9 cellular contexts compared by ENCODE assay signal in the genomic region with DNA sequence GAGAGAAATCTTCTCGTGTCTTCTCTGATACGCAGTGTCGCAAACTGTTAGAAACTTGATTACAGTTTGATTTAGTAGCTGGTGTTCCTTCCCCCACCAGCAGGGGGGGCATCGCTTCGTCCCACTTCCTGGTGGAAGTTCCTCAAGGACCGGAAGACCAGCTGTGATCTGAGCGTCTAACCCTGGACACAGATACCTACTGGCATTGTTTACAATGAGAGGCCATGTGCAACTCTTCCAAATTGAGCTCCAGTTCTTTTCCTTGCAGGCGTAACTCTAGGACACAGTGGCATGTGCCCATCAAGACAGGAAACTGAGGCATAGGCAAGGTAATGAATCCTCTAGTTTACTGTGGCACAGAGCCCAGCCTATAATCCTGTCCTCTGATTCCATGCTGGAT.
DNase-seq lines count a peak whose midpoint lies in the region; ATAC-seq and TF ChIP-seq lines count a peak whose summit lies in the region.
"Had no signal": no experiment of that assay in that cellular context is flagged by ENCODE, and none has a peak within 500 bp of the region (broad histone marks: within the 10 kb centered on the region; RNA-seq: fewer than 3 reads in every experiment).

No MANE protein-coding gene starts in this region.

- TF ChIP-seq CTCF in glutamatergic neuron (IDR thresholded peaks at IDR 0.05; ENCODE audit: partially characterized antibody, unreplicated experiment), result peak; percentile 89

- no peaks in the 10 kb centered on the region; the same call in 1 of the 2 replicates for H3K36me3 ChIP-seq in MG63

- ATAC-seq in HG02884 (IDR thresholded peaks at IDR 0.05; ENCODE audit: unreplicated experiment), result no peak
- ATAC-seq in HG03469 (IDR thresholded peaks at IDR 0.05; ENCODE audit: unreplicated experiment), result no peak

- H3K9me3 Mint-ChIP-seq in glutamatergic neuron (ENCODE audit: unreplicated experiment), result peaks cover 1% of the 10 kb centered on the region
- H3K9me3 Mint-ChIP-seq: activated B cell treated with CpG ODN at 0.5 μM for 24 hours had no signal

- no peak overlapping the region for H3K4me3 ChIP-seq in MG63

- H3K9me3 ChIP-seq in MG63, result no peaks in the 10 kb centered on the region

- H3K27ac Mint-ChIP-seq in glutamatergic neuron (ENCODE audit: unreplicated experiment), result no peak overlapping the region
- H3K27ac Mint-ChIP-seq: activated B cell treated with CpG ODN at 0.5 μM for 24 hours had no signal

- H3K4me3 Mint-ChIP-seq in glutamatergic neuron (ENCODE audit: unreplicated experiment), result no peak overlapping the region
- H3K4me3 Mint-ChIP-seq: activated B cell treated with CpG ODN at 0.5 μM for 24 hours had no signal

- no peaks in the 10 kb centered on the region for H3K36me3 Mint-ChIP-seq in glutamatergic neuron (ENCODE audit: unreplicated experiment)

- no peaks in the 10 kb centered on the region for H3K27me3 ChIP-seq in MG63

- DNase-seq in NCI-H146 (lab: John Stamatoyannopoulos, UW) (peak; percentile 56), NCI-H146 treated with DMSO at 0.1 percent for 48 hours (lab: John Stamatoyannopoulos, UW; ENCODE audit: unreplicated experiment) (no peak), MG63 (peak; percentile 23), glutamatergic neuron (peak; percentile 64)
- DNase-seq in activated CD8-positive, alpha-beta memory T cell treated with anti-CD3 and anti-CD28 coated beads for 24 hours, result peak; percentile 70
- peak; percentile 49 to 62 for DNase-seq in stimulated activated CD4-positive, alpha-beta T cell treated with anti-CD3 and anti-CD28 coated beads, Interleukin-2, amount 100 ng/mL, for 24 hours
- DNase-seq: activated B cell treated with CpG ODN at 0.5 μM for 24 hours had no signal

- no peaks in the 10 kb centered on the region for H3K27me3 Mint-ChIP-seq in glutamatergic neuron (ENCODE audit: unreplicated experiment)
- H3K27me3 Mint-ChIP-seq: activated B cell treated with CpG ODN at 0.5 μM for 24 hours had no signal

- peaks cover 9% of the 10 kb centered on the region for H3K4me1 Mint-ChIP-seq in glutamatergic neuron (ENCODE audit: low read depth, unreplicated experiment)
